ENCODE assay signal across 1 cellular context in genomic region chr2:96186562-96186961, GRCh38.
TF ChIP-seq lines count a peak whose summit lies in the region.

No MANE protein-coding gene starts in this region.

TF ChIP-seq in HepG2, 621 proteins besides CTCF, POLR2A, EP300 and RAD21:
- TF ChIP-seq TBX3 (IDR thresholded peaks at IDR 0.05; ENCODE audit: borderline replicate concordance), result no peak
- no peak for TF ChIP-seq BHLHE40 (IDR thresholded peaks at IDR 0.05; ENCODE audit: low read length)
- no peak for TF ChIP-seq ZMAT3 (CRISPR knock-in tag; conservative IDR thresholded peaks at IDR 0.05)
- no peak for TF ChIP-seq HNRNPH1 (optimal IDR thresholded peaks at IDR 0.05; ENCODE audit: low read depth, low read length)
- TF ChIP-seq HOXD1 (CRISPR knock-in tag; IDR thresholded peaks at IDR 0.05), result no peak
- TF ChIP-seq ZNF749 (CRISPR knock-in tag; IDR thresholded peaks at IDR 0.05; ENCODE audit: borderline replicate concordance), result no peak
- no peak for TF ChIP-seq ERF (CRISPR knock-in tag; IDR thresholded peaks at IDR 0.05)
- TF ChIP-seq RXRB (CRISPR knock-in tag; IDR thresholded peaks at IDR 0.05; ENCODE audit: borderline replicate concordance), result no peak
- no peak for TF ChIP-seq TEF (CRISPR knock-in tag; IDR thresholded peaks at IDR 0.05)
- no peak for TF ChIP-seq GABPA (IDR thresholded peaks at IDR 0.05; ENCODE audit: low read depth, low read length)
- TF ChIP-seq GABPA (CRISPR knock-in tag; IDR thresholded peaks at IDR 0.05; ENCODE audit: low read depth), result no peak
- no peak for TF ChIP-seq ZNF7 (CRISPR knock-in tag; IDR thresholded peaks at IDR 0.05)
